Comparison of ENCODE assay signal across 14 cellular contexts in the genomic region with DNA sequence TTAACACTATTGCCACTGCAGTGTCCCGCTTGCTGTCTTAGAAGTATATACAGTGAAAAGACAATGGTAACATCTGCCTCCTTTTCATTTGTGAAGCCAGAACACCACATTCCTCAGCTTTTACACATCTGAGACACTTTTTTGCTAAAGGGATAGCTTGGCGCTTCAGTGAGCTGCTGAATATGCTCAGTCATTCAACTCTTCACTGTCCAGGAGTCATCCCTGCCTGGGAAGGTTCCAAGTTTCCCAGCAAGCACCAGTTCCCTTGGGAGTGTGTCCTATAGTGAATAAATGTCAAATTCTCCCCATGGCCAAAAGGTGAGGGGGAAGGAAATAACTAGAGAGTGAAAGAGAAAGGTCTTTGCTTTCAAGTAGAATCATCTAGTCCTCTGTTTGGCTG. TPM values are rescaled to one million over a fixed set of nuclear protein-coding genes. Genes with fewer than 3 reads are reported as not detected.
A peak's percentile ranks its signal among the peaks of the same experiment; 100 is the strongest.
DNase-seq lines count a peak whose midpoint lies in the region; ATAC-seq and TF ChIP-seq lines count a peak whose summit lies in the region.
"Had no signal": no experiment of that assay in that cellular context is flagged by ENCODE, and none has a peak within 500 bp of the region (broad histone marks: within the 10 kb centered on the region; RNA-seq: fewer than 3 reads in every experiment).

No MANE protein-coding gene starts in this region.

- 98 to 100% methylated on average over 1 to 2 of the region's 2 CpGs for WGBS in endodermal cell (ENCODE audit: insufficient coverage in 1 of 2, insufficient read length in 1 of 2), 2 experiments

- TF ChIP-seq CTCF in endodermal cell (conservative IDR thresholded peaks at IDR 0.05) = no peak
- no peak for TF ChIP-seq CTCF in omental fat pad (IDR thresholded peaks at IDR 0.05)

- peaks cover 15% of the 10 kb centered on the region for H3K36me3 ChIP-seq in endodermal cell (ENCODE audit: control insufficient read depth, insufficient read depth, low read length)
- H3K36me3 ChIP-seq: colonic mucosa had no signal

- no peak overlapping the region for H3K4me3 ChIP-seq in endodermal cell (ENCODE audit: low read length)
- H3K4me3 ChIP-seq: colonic mucosa, gastrocnemius medialis, right lobe of liver had no signal

- H3K4me3 Mint-ChIP-seq in endodermal cell = no peak overlapping the region
- H3K4me3 Mint-ChIP-seq: activated CD4-positive, alpha-beta T cell treated with anti-CD3 and anti-CD28 coated beads, Interleukin-2, amount 10 ng/mL, durations not matched to agents 24 days and 14 days; naive thymus-derived CD4-positive, alpha-beta T cell had no signal

- peak; percentile 46 for DNase-seq in Daoy (ENCODE audit: low read depth)
- peak; percentile 58 for DNase-seq in NCI-H460 (ENCODE audit: extremely low read depth, low read depth)
- no peak for DNase-seq in endodermal cell
- DNase-seq in omental fat pad (ENCODE audit: low spot score) = no peak
- DNase-seq in NCI-H526 treated with DMSO at 0.1 percent for 48 hours (lab: John Stamatoyannopoulos, UW) = no peak
- DNase-seq: activated CD4-positive, alpha-beta T cell treated with anti-CD3 and anti-CD28 coated beads, Interleukin-2, amount 10 ng/mL, durations not matched to agents 24 days and 14 days; colonic mucosa; COR-L47; gastrocnemius medialis; naive thymus-derived CD4-positive, alpha-beta T cell; right lobe of liver had no signal

- peak overlapping the region; percentile 32 for H3K27ac ChIP-seq in endodermal cell (ENCODE audit: low read depth, low read length)
- H3K27ac ChIP-seq: colonic mucosa, gastrocnemius medialis, right lobe of liver had no signal

- H3K9ac ChIP-seq in endodermal cell (ENCODE audit: extremely low read depth, low read length, poor library complexity, severe bottlenecking) = no peak overlapping the region

- no peaks in the 10 kb centered on the region for H3K4me1 ChIP-seq in endodermal cell (ENCODE audit: control insufficient read depth, insufficient read depth, low read length)
- H3K4me1 ChIP-seq: colonic mucosa had no signal

- no peaks in the 10 kb centered on the region for H3K4me1 Mint-ChIP-seq in endodermal cell

- H3K9me3 ChIP-seq in endodermal cell (ENCODE audit: control insufficient read depth, low read length) = no peaks in the 10 kb centered on the region
- H3K9me3 ChIP-seq: colonic mucosa, gastrocnemius medialis, right lobe of liver had no signal

- no peaks in the 10 kb centered on the region for H3K27me3 Mint-ChIP-seq in endodermal cell (ENCODE audit: insufficient read depth)
- H3K27me3 Mint-ChIP-seq: activated CD4-positive, alpha-beta T cell treated with anti-CD3 and anti-CD28 coated beads, Interleukin-2, amount 10 ng/mL, durations not matched to agents 24 days and 14 days; naive thymus-derived CD4-positive, alpha-beta T cell had no signal

- no peaks in the 10 kb centered on the region for H3K9me3 Mint-ChIP-seq in endodermal cell
- H3K9me3 Mint-ChIP-seq: activated CD4-positive, alpha-beta T cell treated with anti-CD3 and anti-CD28 coated beads, Interleukin-2, amount 10 ng/mL, durations not matched to agents 24 days and 14 days; naive thymus-derived CD4-positive, alpha-beta T cell had no signal

- peak; percentile 65 for ATAC-seq in omental fat pad (ENCODE audit: low FRiP score)
- ATAC-seq in GM19452 (IDR thresholded peaks at IDR 0.05; ENCODE audit: unreplicated experiment) = no peak
- ATAC-seq in HG02852 (IDR thresholded peaks at IDR 0.05; ENCODE audit: unreplicated experiment) = no peak
- ATAC-seq in GM21528 (IDR thresholded peaks at IDR 0.05; ENCODE audit: low FRiP score, unreplicated experiment) = no peak
- ATAC-seq: naive thymus-derived CD4-positive, alpha-beta T cell; right lobe of liver had no signal

- H3K27ac Mint-ChIP-seq in endodermal cell = no peak overlapping the region
- H3K27ac Mint-ChIP-seq: activated CD4-positive, alpha-beta T cell treated with anti-CD3 and anti-CD28 coated beads, Interleukin-2, amount 10 ng/mL, durations not matched to agents 24 days and 14 days; naive thymus-derived CD4-positive, alpha-beta T cell had no signal

- H3K36me3 Mint-ChIP-seq in endodermal cell (ENCODE audit: low read depth) = peaks cover 28% of the 10 kb centered on the region

- no peaks in the 10 kb centered on the region for H3K27me3 ChIP-seq in endodermal cell (ENCODE audit: control insufficient read depth, insufficient read depth, low read length, poor library complexity, severe bottlenecking)
- H3K27me3 ChIP-seq: colonic mucosa, gastrocnemius medialis, right lobe of liver had no signal

RNA-seq across cellular contexts. Expression of a gene that starts 25.4 kb away (rescaled TPM):
- 18.8 and 22.6 TPM in 2 replicates for total RNA-seq in Daoy (2014; rRNA removed; shearing (Covaris generic))
- total RNA-seq in NCI-H460 (2014; rRNA removed; shearing (Covaris generic)) = 24.7 and 29.5 TPM in 2 replicates
- polyA plus RNA-seq in NCI-H460 (2014; cell fraction: nucleus; rRNA removed) = 10.4 and 35.3 TPM in 2 replicates
- 10 to 100 TPM; 17.8 to 23.6 TPM for total RNA-seq in endodermal cell
- polyA plus RNA-seq in endodermal cell (2013, experiment 1 of 2) = 17.2 TPM
- polyA plus RNA-seq in endodermal cell (2013, experiment 2 of 2) = 16.8 TPM
- total RNA-seq in omental fat pad = 10 to 100 TPM; 11.9 to 15.6 (median 12.8) TPM

Comparison
In these comparisons a context has a peak if more than half of its experiments do, and no peak if none do; other contexts are left out.
1. DNase-seq: peak in Daoy (single experiment) and NCI-H460 (single experiment); none in endodermal cell (single experiment), omental fat pad (single experiment) and NCI-H526 treated with DMSO at 0.1 percent for 48 hours (single experiment).